Comparison of ENCODE assay signal across 12 cellular contexts in the genomic region with DNA sequence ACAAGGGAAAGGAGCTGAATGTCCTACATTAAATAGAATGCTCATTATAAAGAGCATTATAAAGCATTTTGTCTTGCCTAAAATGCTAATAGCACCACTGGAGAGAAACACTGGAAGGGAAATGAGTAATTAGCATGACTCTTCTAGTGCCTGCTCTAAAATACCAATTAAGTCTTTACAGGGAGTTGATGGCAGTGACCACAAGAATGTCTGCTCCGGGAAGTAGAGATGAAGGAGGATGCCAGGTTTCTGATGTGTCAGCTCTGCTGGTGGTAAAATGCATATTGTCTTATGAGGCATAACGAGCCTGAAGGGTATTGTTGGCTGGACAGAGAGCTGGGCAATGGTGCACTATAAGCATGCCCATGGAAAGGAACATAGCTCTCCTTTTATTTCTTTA. TPM values are rescaled to one million over a fixed set of nuclear protein-coding genes. Genes with fewer than 3 reads are reported as not detected.
A peak's percentile ranks its signal among the peaks of the same experiment; 100 is the strongest.
DNase-seq lines count a peak whose midpoint lies in the region; ATAC-seq and TF ChIP-seq lines count a peak whose summit lies in the region.
"Had no signal": no experiment of that assay in that cellular context is flagged by ENCODE, and none has a peak within 500 bp of the region (broad histone marks: within the 10 kb centered on the region; RNA-seq: fewer than 3 reads in every experiment).

No MANE protein-coding gene starts in this region.

- H3K9me3 ChIP-seq in MG63, result peaks cover 15% of the 10 kb centered on the region

- H3K4me3 Mint-ChIP-seq in CD14-positive monocyte, result no peak overlapping the region
- H3K4me3 Mint-ChIP-seq: memory B cell had no signal

- H3K36me3 Mint-ChIP-seq in CD14-positive monocyte, result no peaks in the 10 kb centered on the region
- H3K36me3 Mint-ChIP-seq: memory B cell had no signal

- peak; percentile 64 for DNase-seq in Caki2 (ENCODE audit: low read depth)
- DNase-seq in MG63, result peak; percentile 82
- DNase-seq in astrocyte of the spinal cord (ENCODE audit: low read depth, low spot score), result peak; percentile 84
- peak; percentile 96 for DNase-seq in kidney epithelial cell (ENCODE audit: low read depth)
- no peak for DNase-seq in stimulated activated CD4-positive, alpha-beta T cell treated with anti-CD3 and anti-CD28 coated beads, Interleukin-15, amount 100 ng/mL, for 24 hours
- DNase-seq in CD14-positive monocyte (ENCODE audit: low spot score), result no peak
- DNase-seq: activated T-cell treated with anti-CD3 and anti-CD28 coated beads for 4 hours, aorta, psoas muscle had no signal

- TF ChIP-seq CTCF in astrocyte of the spinal cord (IDR thresholded peaks at IDR 0.05; ENCODE audit: low read depth, low read length) (no peak), kidney epithelial cell (IDR thresholded peaks at IDR 0.05; ENCODE audit: insufficient read depth, low read length, poor library complexity, severe bottlenecking) (no peak), CD14-positive monocyte (IDR thresholded peaks at IDR 0.05) (no peak)

- intact Hi-C loops in CD14-positive monocyte (cut with micrococcal nuclease), result no loop called here

- H3K36me3 ChIP-seq in MG63, result no peaks in the 10 kb centered on the region
- H3K36me3 ChIP-seq in kidney epithelial cell (ENCODE audit: control insufficient read depth, insufficient read depth, low read length), result peaks cover 3% of the 10 kb centered on the region

- no peak for ATAC-seq in GM19324 (IDR thresholded peaks at IDR 0.05; ENCODE audit: low FRiP score, unreplicated experiment)
- no peak for ATAC-seq in GM19351 (IDR thresholded peaks at IDR 0.05; ENCODE audit: unreplicated experiment)
- ATAC-seq: psoas muscle had no signal

- in situ Hi-C loops in Caki2 (cut with HindIII; ENCODE audit: low pct_unique_long_range_greater_than_20kb, low sequenced_read_pairs) (no loop called here), astrocyte of the spinal cord (cut with HindIII; ENCODE audit: low sequenced_read_pairs) (no loop called here)

- H3K9me3 Mint-ChIP-seq in CD14-positive monocyte, result peaks cover 2 to 16% (median 10%) of the 10 kb centered on the region in 7 donors

- peaks cover 3% of the 10 kb centered on the region for H3K4me1 Mint-ChIP-seq in CD14-positive monocyte
- H3K4me1 Mint-ChIP-seq: memory B cell had no signal

- H3K27ac Mint-ChIP-seq in CD14-positive monocyte, result no peak overlapping the region
- H3K27ac Mint-ChIP-seq: memory B cell had no signal

- H3K27me3 Mint-ChIP-seq in CD14-positive monocyte (ENCODE audit: low read depth in 3 of 3), result no peaks in the 10 kb centered on the region

- H3K27me3 ChIP-seq in MG63 (no peaks in the 10 kb centered on the region), kidney epithelial cell (ENCODE audit: control insufficient read depth, insufficient read depth, low read length) (no peaks in the 10 kb centered on the region)

- no peak overlapping the region for H3K4me3 ChIP-seq in MG63
- H3K4me3 ChIP-seq in astrocyte of the spinal cord (ENCODE audit: low read depth, low read length), result no peak overlapping the region
- no peak overlapping the region for H3K4me3 ChIP-seq in kidney epithelial cell (ENCODE audit: low read depth, low read length)
- H3K4me3 ChIP-seq: psoas muscle had no signal

RNA-seq across cellular contexts. Expression of a gene that starts 49.5 kb away (rescaled TPM):
- total RNA-seq in Caki2 (2014; rRNA removed; shearing (Covaris generic); ENCODE audit: low replicate concordance), result 28.8 and 34.2 TPM in 2 replicates
- 12.5 and 15.4 TPM in 2 replicates for total RNA-seq in MG63 (2014; rRNA removed; shearing (Covaris generic); ENCODE audit: low replicate concordance)
- total RNA-seq in kidney epithelial cell, result 48.9 and 49.7 TPM in 2 replicates
- polyA plus RNA-seq in CD14-positive monocyte, result 1 to 10 TPM in 1 of 2 donors, under 1 TPM in 1; 0.51 to 1.3 TPM

Comparison
In these comparisons a context has a peak if more than half of its experiments do, and no peak if none do; other contexts are left out.
1. DNase-seq: peak in Caki2 (single experiment), MG63 (single experiment), astrocyte of the spinal cord (single experiment) and kidney epithelial cell (single experiment); none in stimulated activated CD4-positive, alpha-beta T cell treated with anti-CD3 and anti-CD28 coated beads, Interleukin-15, amount 100 ng/mL, for 24 hours (single experiment) and CD14-positive monocyte (single experiment).